In genomic region chr1:181075727-181076350, GRCh38 we compare ENCODE assay signal across 2 cellular contexts.
TF ChIP-seq lines count a peak whose summit lies in the region.

No MANE protein-coding gene starts in this region.

TF ChIP-seq in IMR-90, 13 proteins besides CTCF, POLR2A, EP300 and RAD21:
- no peak for TF ChIP-seq RCOR1 (IDR thresholded peaks at IDR 0.05; ENCODE audit: insufficient replicate concordance, low read length)
- TF ChIP-seq CHD1 (IDR thresholded peaks at IDR 0.05; ENCODE audit: low read depth, low read length) = no peak
- TF ChIP-seq FOS (IDR thresholded peaks at IDR 0.05; ENCODE audit: low read depth, low read length) = no peak

TF ChIP-seq in H1, 55 proteins besides CTCF, POLR2A, EP300 and RAD21:
- TF ChIP-seq E2F6 (IDR thresholded peaks at IDR 0.05) (no peak), ATF3 (IDR thresholded peaks at IDR 0.05; ENCODE audit: insufficient read depth, low read depth, low read length) (no peak), BACH1 (IDR thresholded peaks at IDR 0.05; ENCODE audit: low read length) (no peak), CTBP2 (IDR thresholded peaks at IDR 0.05; ENCODE audit: borderline replicate concordance, insufficient read depth, insufficient read length, low read length) (no peak), ASH2L (IDR thresholded peaks at IDR 0.05; ENCODE audit: low read length) (no peak), MAFK (IDR thresholded peaks at IDR 0.05; ENCODE audit: low read depth, low read length) (no peak), POLR2AphosphoS5 (IDR thresholded peaks at IDR 0.05; ENCODE audit: low read depth, low read length) (no peak), FOSL1 (IDR thresholded peaks at IDR 0.05; ENCODE audit: insufficient read depth, low read depth, low read length) (no peak)
TF ChIP-seq in H1: peak in this region for 0.
